ENCODE assay signal across 8 cellular contexts in the genomic region with DNA sequence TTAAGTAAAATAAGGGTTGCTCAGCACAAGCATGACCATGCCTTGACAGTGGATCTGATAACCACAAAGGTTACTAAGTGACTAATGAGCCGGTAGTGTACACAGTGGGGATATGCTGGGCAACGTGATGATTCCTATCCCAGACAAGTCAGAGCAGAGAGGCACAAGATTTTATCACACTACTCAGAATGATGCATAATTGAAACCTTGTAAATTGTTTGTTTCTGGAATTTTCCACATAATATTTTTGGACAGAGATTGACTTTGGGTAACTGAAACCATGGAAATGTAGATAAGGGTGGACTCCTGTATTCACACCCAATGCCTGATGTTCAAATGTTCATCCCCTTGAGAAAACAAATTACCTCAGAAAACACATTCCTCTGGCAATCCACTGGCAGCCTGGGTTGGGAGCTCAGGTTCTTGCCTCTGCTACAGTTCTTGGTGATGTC. TPM values are rescaled to one million over a fixed set of nuclear protein-coding genes. Genes with fewer than 3 reads are reported as not detected.
DNase-seq lines count a peak whose midpoint lies in the region; ATAC-seq, FAIRE-seq and TF ChIP-seq lines count a peak whose summit lies in the region.

No MANE protein-coding gene starts in this region.

- FAIRE-seq in RCC 7860 (lab: Jason Lieb, UNC) = peak; percentile 92

- peak; percentile 43 for DNase-seq in HFF-Myc (ENCODE audit: extremely low read depth, low read depth)
- peak; percentile 88 for DNase-seq in RCC 7860 (ENCODE audit: low spot score)
- DNase-seq in kidney epithelial cell (ENCODE audit: low read depth) = peak; percentile 86
- DNase-seq in cerebellar cortex (ENCODE audit: low spot score) = no peak
- no peak for DNase-seq in stimulated activated CD4-positive, alpha-beta T cell treated with anti-CD3 and anti-CD28 coated beads, Interleukin-4, amount 100 ng/mL, for 4 hours
- DNase-seq in HuH-7.5 (ENCODE audit: low spot score) = no peak
- DNase-seq in inferior parietal cortex (ENCODE audit: extremely low spot score) = no peak

- peak; percentile 99 for ATAC-seq in GM18861 (IDR thresholded peaks at IDR 0.05; ENCODE audit: unreplicated experiment)

- TF ChIP-seq CTCF in HFF-Myc (IDR thresholded peaks at IDR 0.05; ENCODE audit: low read depth, low read length, missing control alignments) (no peak), kidney epithelial cell (IDR thresholded peaks at IDR 0.05; ENCODE audit: insufficient read depth, low read length, poor library complexity, severe bottlenecking) (no peak)

- H3K4me3 ChIP-seq in HFF-Myc (replicated peaks; ENCODE audit: low read depth, low read length) (no peak overlapping the region), kidney epithelial cell (ENCODE audit: low read depth, low read length) (no peak overlapping the region)

- H3K36me3 ChIP-seq in kidney epithelial cell (ENCODE audit: control insufficient read depth, insufficient read depth, low read length) = no peaks in the 10 kb centered on the region

- no peaks in the 10 kb centered on the region for H3K27me3 ChIP-seq in kidney epithelial cell (ENCODE audit: control insufficient read depth, insufficient read depth, low read length)

RNA-seq across cellular contexts. Expression of a gene that starts 16.2 kb away (rescaled TPM):
- total RNA-seq in kidney epithelial cell = 80.5 and 81.1 TPM in 2 replicates

RNA-seq across cellular contexts. Expression of a gene that starts 52.4 kb away (rescaled TPM):
- 19.1 and 19.2 TPM in 2 replicates for total RNA-seq in kidney epithelial cell

Comparison
In these comparisons a context has a peak if more than half of its experiments do, and no peak if none do; other contexts are left out.
1. DNase-seq: peak in HFF-Myc (single experiment), RCC 7860 (single experiment) and kidney epithelial cell (single experiment); none in cerebellar cortex (single experiment), stimulated activated CD4-positive, alpha-beta T cell treated with anti-CD3 and anti-CD28 coated beads, Interleukin-4, amount 100 ng/mL, for 4 hours (0 of 2), HuH-7.5 (single experiment) and inferior parietal cortex (single experiment).